ENCODE assay signal across 19 cellular contexts in genomic region chr14:62189698-62190097, GRCh38.
A peak's percentile ranks its signal among the peaks of the same experiment; 100 is the strongest.
DNase-seq lines count a peak whose midpoint lies in the region; FAIRE-seq and TF ChIP-seq lines count a peak whose summit lies in the region.
"Had no signal": no experiment of that assay in that cellular context is flagged by ENCODE, and none has a peak within 500 bp of the region (broad histone marks: within the 10 kb centered on the region; RNA-seq: fewer than 3 reads in every experiment).

No MANE protein-coding gene starts in this region.

- H3K9me3 ChIP-seq in kidney (ENCODE audit: control insufficient read depth in 1 of 2, low read length in 2 of 2), result peaks cover 0 to 6% of the 10 kb centered on the region in 2 donors

- H3K27ac ChIP-seq in kidney (ENCODE audit: low read depth in 2 of 2, low read length in 2 of 2), result no peak overlapping the region

- H3K27me3 ChIP-seq in bronchial epithelial cell (ENCODE audit: control insufficient read depth, insufficient read depth, low read length), result peaks cover 2% of the 10 kb centered on the region

- H3K4me1 ChIP-seq in kidney (ENCODE audit: control insufficient read depth in 1 of 2, insufficient read depth in 1 of 2, low read depth in 1 of 2, low read length in 2 of 2), result no peaks in the 10 kb centered on the region

- DNase-seq in GM04504 (ENCODE audit: low read depth), result peak; percentile 30
- DNase-seq in RKO (ENCODE audit: low spot score), result peak; percentile 38
- DNase-seq in bronchial epithelial cell (ENCODE audit: low read depth), result peak; percentile 83
- peak; percentile 47 for DNase-seq in kidney tubule cell (ENCODE audit: low spot score)
- DNase-seq in mesenteric fat pad (ENCODE audit: low spot score), result no peak
- DNase-seq in GM03348 (ENCODE audit: low spot score), result no peak
- no peak for DNase-seq in stimulated activated CD4-positive, alpha-beta T cell treated with anti-CD3 and anti-CD28 coated beads, Interleukin-4, amount 100 ng/mL, for 1 hour
- DNase-seq in kidney, result no peak
- DNase-seq: activated CD4-positive, alpha-beta T cell treated with anti-CD3 and anti-CD28 coated beads for 4 hours; effector CD4-positive, alpha-beta T cell; H9; hypothalamus; NCI-H1694 treated with DMSO at 0.1 percent for 48 hours; NCI-H446; RPMI8226; stimulated activated CD4-positive, alpha-beta T cell treated with anti-CD3 and anti-CD28 coated beads, Interleukin-4, amount 100 ng/mL, for 4 hours had no signal

- TF ChIP-seq CTCF in bronchial epithelial cell (IDR thresholded peaks at IDR 0.05; ENCODE audit: insufficient read depth, low read length, severe bottlenecking) (no peak), kidney (IDR thresholded peaks at IDR 0.05; ENCODE audit: borderline replicate concordance, extremely low read depth, insufficient read depth) (no peak)

- no peak overlapping the region for H3K9ac ChIP-seq in kidney (ENCODE audit: low read length in 2 of 2)

- H3K36me3 ChIP-seq in bronchial epithelial cell (ENCODE audit: control insufficient read depth, insufficient read depth, low read length), result no peaks in the 10 kb centered on the region
- no peaks in the 10 kb centered on the region for H3K36me3 ChIP-seq in kidney (ENCODE audit: control insufficient read depth in 1 of 2, insufficient read depth in 2 of 2, low read length in 2 of 2)

- FAIRE-seq in bronchial epithelial cell (lab: Jason Lieb, UNC) (no peak), kidney (lab: Jason Lieb, UNC) (no peak)
- FAIRE-seq: G401.6, GM12878 had no signal

- intact Hi-C loops in kidney (cut with DNase I), result no loop called here

- no peak overlapping the region for H3K4me3 ChIP-seq in bronchial epithelial cell (ENCODE audit: low read depth, low read length)
- no peak overlapping the region for H3K4me3 ChIP-seq in kidney (ENCODE audit: low read length in 2 of 2)
- H3K4me3 ChIP-seq: GM12878, smooth muscle cell had no signal

Comparison
In these comparisons a context has a peak if more than half of its experiments do, and no peak if none do; other contexts are left out.
1. DNase-seq: peak in GM04504 (single experiment), RKO (single experiment), bronchial epithelial cell (single experiment) and kidney tubule cell (single experiment); none in mesenteric fat pad (single experiment), GM03348 (single experiment), stimulated activated CD4-positive, alpha-beta T cell treated with anti-CD3 and anti-CD28 coated beads, Interleukin-4, amount 100 ng/mL, for 1 hour (single experiment) and kidney (single experiment).